14 cellular contexts compared by ENCODE assay signal in the genomic region with DNA sequence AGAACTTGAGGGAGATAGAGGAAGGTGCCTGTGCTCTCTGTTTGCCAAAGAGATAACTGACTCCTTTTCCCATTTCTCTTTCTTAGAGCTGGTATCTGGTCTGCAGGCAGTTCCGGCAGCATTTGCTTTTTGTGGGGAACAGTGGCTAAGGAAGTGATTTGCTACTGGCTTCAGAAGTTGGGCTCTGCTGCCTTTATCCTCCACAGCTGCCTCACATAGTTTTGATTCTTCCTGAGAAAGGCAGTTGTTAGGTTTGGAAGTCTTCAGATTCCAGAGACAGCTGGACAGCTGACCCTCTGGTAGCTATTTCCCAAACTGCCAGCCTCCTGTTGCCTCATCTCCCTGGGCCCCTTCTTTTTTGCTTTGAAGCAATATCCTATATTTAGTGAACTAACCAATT.
DNase-seq lines count a peak whose midpoint lies in the region; ATAC-seq and TF ChIP-seq lines count a peak whose summit lies in the region.
"Had no signal": no experiment of that assay in that cellular context is flagged by ENCODE, and none has a peak within 500 bp of the region (broad histone marks: within the 10 kb centered on the region; RNA-seq: fewer than 3 reads in every experiment).

No MANE protein-coding gene starts in this region.

- no peak for TF ChIP-seq POLR2A in vagina (IDR thresholded peaks at IDR 0.05)

- TSS peak; percentile 32 for BruUV-seq in Panc1 (replicated peaks; lab: Mats Ljungman, UMichigan)

- whole genome bisulfite sequencing in mesenchymal stem cell = no CpG with 5 or more reads among the region's 1 CpG

- H3K27me3 Mint-ChIP-seq in activated T-cell treated with anti-CD3 and anti-CD28 coated beads, Interleukin-2, amount 50 U/mL, for 24 hours = no peaks in the 10 kb centered on the region
- peaks cover 0 to under 1% (median 0%) of the 10 kb centered on the region in 5 donors for H3K27me3 Mint-ChIP-seq in naive thymus-derived CD8-positive, alpha-beta T cell
- H3K27me3 Mint-ChIP-seq: B cell, memory B cell had no signal

- CTCF ChIA-PET in AG04450 (lab: Charles Lee) = interaction anchor here (0.9 to 4.0 kb wide), 4 partner anchors 9 to 397 kb away, joined by 3 to 23 read pairs (median 4); no protein-coding TSS in a partner anchor
- CTCF ChIA-PET in Panc1 (lab: Charles Lee) = no interaction called here

- peaks cover 4% of the 10 kb centered on the region for H3K4me1 Mint-ChIP-seq in activated T-cell treated with anti-CD3 and anti-CD28 coated beads, Interleukin-2, amount 50 U/mL, for 24 hours (ENCODE audit: low read depth)
- H3K4me1 Mint-ChIP-seq in naive thymus-derived CD8-positive, alpha-beta T cell = no peaks in the 10 kb centered on the region
- H3K4me1 Mint-ChIP-seq: activated naive CD4-positive, alpha-beta T cell treated with anti-CD3 and anti-CD28 coated beads, Interleukin-2, amount 10 ng/mL, durations not matched to agents 7 days and 5 days; B cell; memory B cell had no signal

- no peaks in the 10 kb centered on the region for H3K9me3 Mint-ChIP-seq in activated T-cell treated with anti-CD3 and anti-CD28 coated beads, Interleukin-2, amount 50 U/mL, for 24 hours
- H3K9me3 Mint-ChIP-seq in naive thymus-derived CD8-positive, alpha-beta T cell = no peaks in the 10 kb centered on the region
- H3K9me3 Mint-ChIP-seq: activated naive CD4-positive, alpha-beta T cell treated with anti-CD3 and anti-CD28 coated beads, Interleukin-2, amount 10 ng/mL, durations not matched to agents 7 days and 5 days; memory B cell had no signal

- H2BK120ac ChIP-seq in mesenchymal stem cell (ENCODE audit: low read depth, low read length) = no peak overlapping the region

- peak overlapping the region; percentile 87 for H3K27ac ChIP-seq in AG04450 (ENCODE audit: low read depth, low read length)
- H3K27ac ChIP-seq in Panc1 (ENCODE audit: low read length) = peak overlapping the region; percentile 64
- H3K27ac ChIP-seq in mesenchymal stem cell (ENCODE audit: low read length, poor library complexity, severe bottlenecking) = peak overlapping the region; percentile 78
- H3K27ac ChIP-seq in vagina = no peak overlapping the region

- intact Hi-C loops in Panc1 (cut with micrococcal nuclease; ENCODE audit: unreplicated experiment) (no loop called here), vagina (cut with DNase I) (no loop called here)

- TF ChIP-seq CTCF in AG04450 (IDR thresholded peaks at IDR 0.05; ENCODE audit: low read depth, low read length) (no peak), Panc1 (IDR thresholded peaks at IDR 0.05) (no peak), GM13976 (IDR thresholded peaks at IDR 0.05; ENCODE audit: borderline replicate concordance, control extremely low read depth, extremely low read depth, insufficient read depth, missing control alignments) (no peak), vagina (IDR thresholded peaks at IDR 0.05) (no peak)

- H3K4me3 ChIP-seq in AG04450 (ENCODE audit: low read depth, low read length) = peak overlapping the region; percentile 23; the same call in 1 of the 2 replicates
- no peak overlapping the region for H3K4me3 ChIP-seq in Panc1 (ENCODE audit: low read depth in 2 of 2, low read length in 2 of 2)
- H3K4me3 ChIP-seq in mesenchymal stem cell (ENCODE audit: insufficient read depth in 1 of 2, low read depth in 1 of 2, low read length in 2 of 2) = no peak overlapping the region
- H3K4me3 ChIP-seq in vagina = no peak overlapping the region
- H3K4me3 ChIP-seq: spleen had no signal

- H2BK12ac ChIP-seq in mesenchymal stem cell (ENCODE audit: low read length in 2 of 2) = no peak overlapping the region

- H3K36me3 ChIP-seq in Panc1 (ENCODE audit: control insufficient read depth, insufficient read depth, low read length) = no peaks in the 10 kb centered on the region
- no peaks in the 10 kb centered on the region for H3K36me3 ChIP-seq in mesenchymal stem cell (ENCODE audit: control insufficient read depth in 1 of 2, insufficient read depth in 2 of 2, low read depth in 1 of 2, low read length in 2 of 2)
- no peaks in the 10 kb centered on the region for H3K36me3 ChIP-seq in vagina
- H3K36me3 ChIP-seq: spleen had no signal

- no peak overlapping the region for H4K91ac ChIP-seq in mesenchymal stem cell (ENCODE audit: low read length)

- no peak overlapping the region for H3K4ac ChIP-seq in mesenchymal stem cell (ENCODE audit: low read depth in 1 of 2, low read length in 2 of 2)

- no peak overlapping the region for H2AFZ ChIP-seq in mesenchymal stem cell (ENCODE audit: low read depth, low read length)

- H2BK15ac ChIP-seq in mesenchymal stem cell (ENCODE audit: low read depth, poor library complexity, severe bottlenecking) = no peak overlapping the region

- H3K4me2 ChIP-seq in mesenchymal stem cell (ENCODE audit: low read length, poor library complexity, severe bottlenecking) = peak overlapping the region; percentile 26

- H3K14ac ChIP-seq in mesenchymal stem cell (ENCODE audit: low read length in 2 of 2) = no peak overlapping the region

- H4K8ac ChIP-seq in mesenchymal stem cell (ENCODE audit: low read length) = no peak overlapping the region

- H3K36me3 Mint-ChIP-seq in activated T-cell treated with anti-CD3 and anti-CD28 coated beads, Interleukin-2, amount 50 U/mL, for 24 hours (ENCODE audit: low read depth) = no peaks in the 10 kb centered on the region
- H3K36me3 Mint-ChIP-seq in naive thymus-derived CD8-positive, alpha-beta T cell = no peaks in the 10 kb centered on the region
- H3K36me3 Mint-ChIP-seq: activated naive CD4-positive, alpha-beta T cell treated with anti-CD3 and anti-CD28 coated beads, Interleukin-2, amount 10 ng/mL, durations not matched to agents 7 days and 5 days; memory B cell had no signal

- H3K9me3 ChIP-seq in AG04450 (ENCODE audit: control insufficient read depth, insufficient read depth, low read length) = no peaks in the 10 kb centered on the region
- H3K9me3 ChIP-seq in Panc1 (ENCODE audit: control insufficient read depth, insufficient read depth, low read depth, low read length) = no peaks in the 10 kb centered on the region
- H3K9me3 ChIP-seq in mesenchymal stem cell (ENCODE audit: control insufficient read depth, low read length) = no peaks in the 10 kb centered on the region
- no peaks in the 10 kb centered on the region for H3K9me3 ChIP-seq in vagina
- H3K9me3 ChIP-seq: spleen had no signal

- no peaks in the 10 kb centered on the region for H3K79me1 ChIP-seq in mesenchymal stem cell (replicated peaks; ENCODE audit: low read length, poor library complexity, severe bottlenecking)

- H3K18ac ChIP-seq in mesenchymal stem cell (ENCODE audit: low read depth in 1 of 2, low read length in 2 of 2) = no peak overlapping the region

- ATAC-seq in Panc1 = 0 out of 2 replicates have a peak, but pooled peaks have one; percentile 21
- ATAC-seq in naive thymus-derived CD8-positive, alpha-beta T cell = no peak

- POLR2A ChIA-PET in AG04450 (lab: Yijun Ruan, JAX) (interaction anchor here (0.5 to 2.2 kb wide), 14 partner anchors 9 to 53 kb away, joined by 3 to 15 read pairs (median 5); no protein-coding TSS in a partner anchor), Panc1 (lab: Charles Lee) (interaction anchor here (1.1 to 1.2 kb wide), 2 partner anchors 10 to 29 kb away, joined by 3 read pairs; no protein-coding TSS in a partner anchor)
- POLR2A ChIA-PET in naive thymus-derived CD8-positive, alpha-beta T cell (lab: Charles Lee) = no interaction called here

- H3K23ac ChIP-seq in mesenchymal stem cell (ENCODE audit: low read length in 2 of 2) = no peak overlapping the region

- in situ Hi-C loops in Panc1 (cut with HindIII; ENCODE audit: low pct_unique_long_range_greater_than_20kb, low sequenced_read_pairs) = no loop called here
- in situ Hi-C loops in GM13976 (cut with MboI; ENCODE audit: low sequenced_read_pairs, unreplicated experiment) = no loop called here

- DNase-seq in AG04450 (ENCODE audit: low read depth, low spot score) (peak; percentile 82), Panc1 (ENCODE audit: low read depth, low spot score) (no peak), epidermal melanocyte (ENCODE audit: insufficient read length, low spot score) (peak; percentile 33), mesenchymal stem cell (peak; percentile 72), GM13976 (ENCODE audit: low spot score) (no peak), vagina (ENCODE audit: extremely low spot score in 2 of 2) (no peak)
- DNase-seq in activated T-cell treated with anti-CD3 and anti-CD28 coated beads, Interleukin-2, amount 50 U/mL, for 24 hours = no peak
- DNase-seq in naive thymus-derived CD8-positive, alpha-beta T cell = no peak
- DNase-seq: activated CD4-positive, alpha-beta T cell treated with anti-CD3 and anti-CD28 coated beads for 1 hour; activated naive CD4-positive, alpha-beta T cell treated with anti-CD3 and anti-CD28 coated beads, Interleukin-2, amount 10 ng/mL, durations not matched to agents 7 days and 5 days; NCI-H1436 treated with DMSO at 0.1 percent for 48 hours; spleen had no signal

- no peak overlapping the region for H3K9ac ChIP-seq in mesenchymal stem cell (ENCODE audit: low read length)

- no peak overlapping the region for H2AK5ac ChIP-seq in mesenchymal stem cell (ENCODE audit: low read length, severe bottlenecking)

- no peak overlapping the region for H3K27ac Mint-ChIP-seq in activated T-cell treated with anti-CD3 and anti-CD28 coated beads, Interleukin-2, amount 50 U/mL, for 24 hours
- H3K27ac Mint-ChIP-seq in naive thymus-derived CD8-positive, alpha-beta T cell = no peak overlapping the region
- H3K27ac Mint-ChIP-seq: activated naive CD4-positive, alpha-beta T cell treated with anti-CD3 and anti-CD28 coated beads, Interleukin-2, amount 10 ng/mL, durations not matched to agents 7 days and 5 days; B cell; memory B cell had no signal

- H2BK5ac ChIP-seq in mesenchymal stem cell (ENCODE audit: low read depth, low read length, poor library complexity, severe bottlenecking) = peak overlapping the region; percentile 54

- H3K4me1 ChIP-seq in Panc1 (ENCODE audit: control insufficient read depth, insufficient read depth, low read length) (peaks cover 32% of the 10 kb centered on the region), mesenchymal stem cell (ENCODE audit: control insufficient read depth, insufficient read depth, low read depth, low read length) (peaks cover 14% of the 10 kb centered on the region), vagina (peaks cover 53% of the 10 kb centered on the region)

- H3K27me3 ChIP-seq in AG04450 (ENCODE audit: control insufficient read depth, insufficient read depth, low read length) (no peaks in the 10 kb centered on the region), Panc1 (ENCODE audit: control insufficient read depth, insufficient read depth, low read length) (no peaks in the 10 kb centered on the region), mesenchymal stem cell (ENCODE audit: control insufficient read depth in 1 of 2, insufficient read depth in 1 of 2, low read length in 2 of 2) (no peaks in the 10 kb centered on the region), vagina (no peaks in the 10 kb centered on the region)
- H3K27me3 ChIP-seq: spleen had no signal

- no peak overlapping the region for H3K4me3 Mint-ChIP-seq in activated T-cell treated with anti-CD3 and anti-CD28 coated beads, Interleukin-2, amount 50 U/mL, for 24 hours
- H3K4me3 Mint-ChIP-seq in naive thymus-derived CD8-positive, alpha-beta T cell = no peak overlapping the region
- H3K4me3 Mint-ChIP-seq: activated naive CD4-positive, alpha-beta T cell treated with anti-CD3 and anti-CD28 coated beads, Interleukin-2, amount 10 ng/mL, durations not matched to agents 7 days and 5 days; B cell; memory B cell had no signal

Comparison
In these comparisons a context has a peak if more than half of its experiments do, and no peak if none do; other contexts are left out.
1. DNase-seq: peak in AG04450 (single experiment), epidermal melanocyte (single experiment) and mesenchymal stem cell (single experiment); none in Panc1 (single experiment), GM13976 (single experiment), vagina (0 of 2), activated T-cell treated with anti-CD3 and anti-CD28 coated beads, Interleukin-2, amount 50 U/mL, for 24 hours (single experiment) and naive thymus-derived CD8-positive, alpha-beta T cell (0 of 10).